11 cellular contexts compared by ENCODE assay signal in genomic region chr17:47847341-47848197, GRCh38. TPM values are rescaled to one million over a fixed set of nuclear protein-coding genes. Genes with fewer than 3 reads are reported as not detected.
DNase-seq lines count a peak whose midpoint lies in the region; ATAC-seq and TF ChIP-seq lines count a peak whose summit lies in the region.
"Had no signal": no experiment of that assay in that cellular context is flagged by ENCODE, and none has a peak within 500 bp of the region (broad histone marks: within the 10 kb centered on the region; RNA-seq: fewer than 3 reads in every experiment).

No MANE protein-coding gene starts in this region.

- peak; percentile 9 for TF ChIP-seq CTCF in cardiac muscle cell (IDR thresholded peaks at IDR 0.05; ENCODE audit: low read depth, low read length)
- TF ChIP-seq CTCF in fibroblast of the aortic adventitia (IDR thresholded peaks at IDR 0.05; ENCODE audit: insufficient read depth, low read length), result peak; percentile 27

- H3K4me3 Mint-ChIP-seq in stimulated activated memory B cell treated with anti-CD40 and anti-IgM and Interleukin-4, amounts not matched to agents 10 μg/mL and 1 μg/mL and 100 μg/mL, for 72 hours, result no peak overlapping the region

- no peak overlapping the region for H3K27ac Mint-ChIP-seq in stimulated activated memory B cell treated with anti-CD40 and anti-IgM and Interleukin-4, amounts not matched to agents 10 μg/mL and 1 μg/mL and 100 μg/mL, for 72 hours

- H3K4me3 ChIP-seq in cardiac muscle cell, result no peak overlapping the region
- H3K4me3 ChIP-seq in fibroblast of the aortic adventitia (ENCODE audit: low read depth, low read length), result no peak overlapping the region

- H3K36me3 Mint-ChIP-seq in stimulated activated memory B cell treated with anti-CD40 and anti-IgM and Interleukin-4, amounts not matched to agents 10 μg/mL and 1 μg/mL and 100 μg/mL, for 72 hours, result no peaks in the 10 kb centered on the region

- no peaks in the 10 kb centered on the region for H3K9me3 ChIP-seq in cardiac muscle cell (ENCODE audit: low read depth)

- DNase-seq in cardiac muscle cell (ENCODE audit: low read depth in 1 of 2, low spot score in 1 of 2) (peak in 1 of 2 donors; percentile 47), left ventricle myocardium superior (no peak), SK-N-DZ (ENCODE audit: low spot score) (peak; percentile 40), fibroblast of the aortic adventitia (ENCODE audit: low read depth) (no peak), ACHN (no peak), NCI-H2227 (lab: John Stamatoyannopoulos, UW; ENCODE audit: unreplicated experiment) (no peak)
- DNase-seq in stimulated activated CD4-positive, alpha-beta T cell treated with anti-CD3 and anti-CD28 coated beads, Interleukin-4, amount 100 ng/mL, for 1 hour, result peak; percentile 26
- DNase-seq: NCI-H2227 treated with DMSO at 0.1 percent for 48 hours had no signal

- H3K27ac ChIP-seq in cardiac muscle cell, result no peak overlapping the region
- H3K27ac ChIP-seq: epithelial cell of prostate had no signal

- intact Hi-C loops in left ventricle myocardium superior (cut with micrococcal nuclease), result no loop called here

- peaks cover 80% of the 10 kb centered on the region for H3K27me3 Mint-ChIP-seq in stimulated activated memory B cell treated with anti-CD40 and anti-IgM and Interleukin-4, amounts not matched to agents 10 μg/mL and 1 μg/mL and 100 μg/mL, for 72 hours

- ATAC-seq in left ventricle myocardium superior, result no peak
- no peak for ATAC-seq in stimulated activated memory B cell treated with anti-CD40 and anti-IgM and Interleukin-4, amounts not matched to agents 10 μg/mL and 1 μg/mL and 100 μg/mL, for 72 hours
- ATAC-seq: sciatic nerve had no signal

- peaks cover 39% of the 10 kb centered on the region for H3K4me1 ChIP-seq in cardiac muscle cell (ENCODE audit: low read depth)

- no peaks in the 10 kb centered on the region for H3K36me3 ChIP-seq in cardiac muscle cell

- no peaks in the 10 kb centered on the region for H3K9me3 Mint-ChIP-seq in stimulated activated memory B cell treated with anti-CD40 and anti-IgM and Interleukin-4, amounts not matched to agents 10 μg/mL and 1 μg/mL and 100 μg/mL, for 72 hours

- peaks cover 37% of the 10 kb centered on the region for H3K27me3 ChIP-seq in cardiac muscle cell

- H3K4me1 Mint-ChIP-seq in stimulated activated memory B cell treated with anti-CD40 and anti-IgM and Interleukin-4, amounts not matched to agents 10 μg/mL and 1 μg/mL and 100 μg/mL, for 72 hours, result peaks cover 36% of the 10 kb centered on the region

- in situ Hi-C loops in ACHN (cut with HindIII; ENCODE audit: low pct_ligation_motif_present, low pct_unique_long_range_greater_than_20kb, low sequenced_read_pairs), result no loop called here

RNA-seq across cellular contexts. Expression of gene SP6, which starts 3.4 kb away (rescaled TPM):
- total RNA-seq in cardiac muscle cell, result 5.8 and 6.3 TPM in 2 replicates
- polyA plus RNA-seq in cardiac muscle cell, result 4.6 and 5.0 TPM in 2 replicates
- total RNA-seq in left ventricle myocardium superior, result 0.15 TPM
- 0.03 TPM in 1 of 2 replicates, not detected in the other for polyA plus RNA-seq in SK-N-DZ (2014; cell fraction: cytosol; rRNA removed)
- 0.25 TPM in 1 of 2 replicates, not detected in the other for polyA plus RNA-seq in SK-N-DZ (2014; cell fraction: nucleus; rRNA removed)
- total RNA-seq in fibroblast of the aortic adventitia (ENCODE audit: low replicate concordance), result 0.09 TPM in 1 of 2 replicates, not detected in the other

RNA-seq across cellular contexts. Expression of gene SCRN2, which starts 6.5 kb away (rescaled TPM):
- total RNA-seq in cardiac muscle cell (101 and 149 TPM in 2 replicates), left ventricle myocardium superior (33.8 TPM), fibroblast of the aortic adventitia (ENCODE audit: low replicate concordance) (14.7 and 20.7 TPM in 2 replicates)
- polyA plus RNA-seq in cardiac muscle cell, result 139 and 179 TPM in 2 replicates
- polyA plus RNA-seq in SK-N-DZ (2014; cell fraction: cytosol; rRNA removed), result 49.6 and 54.0 TPM in 2 replicates
- 255 and 271 TPM in 2 replicates for polyA plus RNA-seq in SK-N-DZ (2014; cell fraction: nucleus; rRNA removed)

RNA-seq across cellular contexts. Expression of gene LRRC46, which starts 16.1 kb away (rescaled TPM):
- total RNA-seq in cardiac muscle cell (0.46 TPM in 1 of 2 replicates, not detected in the other), left ventricle myocardium superior (not detected), fibroblast of the aortic adventitia (ENCODE audit: low replicate concordance) (0.16 TPM in 1 of 2 replicates, not detected in the other)
- polyA plus RNA-seq in cardiac muscle cell, result 1.9 and 2.5 TPM in 2 replicates
- 0.34 TPM in 1 of 2 replicates, not detected in the other for polyA plus RNA-seq in SK-N-DZ (2014; cell fraction: cytosol; rRNA removed)
- 0.79 and 1.8 TPM in 2 replicates for polyA plus RNA-seq in SK-N-DZ (2014; cell fraction: nucleus; rRNA removed)

RNA-seq across cellular contexts. Expression of gene MRPL10, which starts 16.2 kb away (rescaled TPM):
- 79.1 and 87.1 TPM in 2 replicates for total RNA-seq in cardiac muscle cell
- polyA plus RNA-seq in cardiac muscle cell, result 70.0 and 108 TPM in 2 replicates
- total RNA-seq in left ventricle myocardium superior, result 53.5 TPM
- polyA plus RNA-seq in SK-N-DZ (2014; cell fraction: cytosol; rRNA removed), result 105 and 111 TPM in 2 replicates
- 41.8 and 54.8 TPM in 2 replicates for polyA plus RNA-seq in SK-N-DZ (2014; cell fraction: nucleus; rRNA removed)
- 5.8 and 28.0 TPM in 2 replicates for total RNA-seq in fibroblast of the aortic adventitia (ENCODE audit: low replicate concordance)

RNA-seq across cellular contexts. Expression of gene OSBPL7, which starts 26.0 kb away (rescaled TPM):
- total RNA-seq in cardiac muscle cell, result 12.2 and 20.5 TPM in 2 replicates
- polyA plus RNA-seq in cardiac muscle cell, result 12.1 and 18.0 TPM in 2 replicates
- 4.0 TPM for total RNA-seq in left ventricle myocardium superior
- polyA plus RNA-seq in SK-N-DZ (2014; cell fraction: cytosol; rRNA removed), result 6.6 and 9.5 TPM in 2 replicates
- 80.3 and 121 TPM in 2 replicates for polyA plus RNA-seq in SK-N-DZ (2014; cell fraction: nucleus; rRNA removed)
- 4.6 and 6.1 TPM in 2 replicates for total RNA-seq in fibroblast of the aortic adventitia (ENCODE audit: low replicate concordance)

Comparison
In these comparisons a context has a peak if more than half of its experiments do, and no peak if none do; other contexts are left out.
1. DNase-seq: peak in SK-N-DZ (single experiment) and stimulated activated CD4-positive, alpha-beta T cell treated with anti-CD3 and anti-CD28 coated beads, Interleukin-4, amount 100 ng/mL, for 1 hour (single experiment); none in left ventricle myocardium superior (single experiment), fibroblast of the aortic adventitia (single experiment), ACHN (single experiment) and NCI-H2227 (single experiment).